Comparison of ENCODE assay signal across 13 cellular contexts in genomic region chr3:177498037-177498857, GRCh38.
DNase-seq lines count a peak whose midpoint lies in the region; ATAC-seq and TF ChIP-seq lines count a peak whose summit lies in the region.
"Had no signal": no experiment of that assay in that cellular context is flagged by ENCODE, and none has a peak within 500 bp of the region (broad histone marks: within the 10 kb centered on the region; RNA-seq: fewer than 3 reads in every experiment).

No MANE protein-coding gene starts in this region.

- peak overlapping the region; percentile 6; the same call in 1 of the 2 replicates for H3K4me3 ChIP-seq in OCI-LY3 (ENCODE audit: low read length)
- H3K4me3 ChIP-seq: SK-N-MC had no signal

- H3K4me1 ChIP-seq in OCI-LY3 (ENCODE audit: low read length), result peaks cover 24% of the 10 kb centered on the region
- H3K4me1 ChIP-seq: parathyroid adenoma had no signal

- no peak overlapping the region for H3K9ac ChIP-seq in OCI-LY3 (ENCODE audit: low read length)
- H3K9ac ChIP-seq: parathyroid adenoma had no signal

- DNase-seq in HPDE6-E6E7 (ENCODE audit: extremely low spot score) (peak; percentile 34), dermis blood vessel endothelial cell (peak; percentile 60), renal cortical epithelial cell (ENCODE audit: low read depth) (peak; percentile 95), NCI-H526 treated with DMSO at 0.1 percent for 48 hours (lab: John Stamatoyannopoulos, UW) (no peak)
- DNase-seq: activated CD4-positive, alpha-beta T cell treated with anti-CD3 and anti-CD28 coated beads, Interleukin-2, amount 50 U/mL, for 4 hours; erythroblast; H7; NCI-H1092 had no signal

- no peak for TF ChIP-seq CTCF in OCI-LY3 (IDR thresholded peaks at IDR 0.05; ENCODE audit: low read depth, low read length)

- H3K9me3 ChIP-seq in OCI-LY3 (ENCODE audit: insufficient read depth, low read length), result no peaks in the 10 kb centered on the region

- ATAC-seq in GM21423 (IDR thresholded peaks at IDR 0.05; ENCODE audit: unreplicated experiment), result no peak
- ATAC-seq in HG03439 (IDR thresholded peaks at IDR 0.05; ENCODE audit: unreplicated experiment), result no peak

- peak overlapping the region; percentile 59 for H3K4me2 ChIP-seq in OCI-LY3 (ENCODE audit: low read length)

- no peaks in the 10 kb centered on the region for H3K27me3 ChIP-seq in OCI-LY3 (ENCODE audit: low read depth, low read length)

- H3K79me2 ChIP-seq in OCI-LY3 (ENCODE audit: low read length), result no peaks in the 10 kb centered on the region
- H3K79me2 ChIP-seq: parathyroid adenoma had no signal

- no peak overlapping the region for H2AFZ ChIP-seq in OCI-LY3 (ENCODE audit: low read depth, low read length)
- H2AFZ ChIP-seq: parathyroid adenoma had no signal

- H4K20me1 ChIP-seq in OCI-LY3 (ENCODE audit: insufficient read depth, low read length), result no peaks in the 10 kb centered on the region

- no peaks in the 10 kb centered on the region for H3K36me3 ChIP-seq in OCI-LY3 (replicated peaks; ENCODE audit: low read depth, low read length)

- no peak overlapping the region for H3K27ac ChIP-seq in OCI-LY3 (ENCODE audit: low read length)
- H3K27ac ChIP-seq: parathyroid adenoma, SK-N-MC had no signal
